In the genomic region with DNA sequence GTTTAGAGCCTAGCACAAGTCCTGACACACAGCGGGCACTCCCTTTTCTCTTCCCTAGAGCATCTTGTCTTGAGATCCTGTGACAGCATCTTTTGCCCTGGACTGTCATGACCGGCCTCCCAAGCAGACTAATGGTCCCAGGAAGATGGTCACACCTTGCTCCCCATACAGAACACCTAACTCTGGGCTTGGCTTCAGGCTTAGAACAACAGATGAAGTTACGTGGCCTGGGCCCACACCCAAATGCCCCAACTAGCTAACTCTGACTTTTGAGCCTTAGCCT, we compare ENCODE assay signal across 2 cellular contexts.
TF ChIP-seq lines count a peak whose summit lies in the region.

No MANE protein-coding gene starts in this region.

TF ChIP-seq in H1, 55 proteins besides CTCF, POLR2A, EP300 and RAD21:
- TF ChIP-seq EZH2 (IDR thresholded peaks at IDR 0.05; ENCODE audit: low read depth, low read length, severe bottlenecking), result no peak
- no peak for TF ChIP-seq EGR1 (IDR thresholded peaks at IDR 0.05; ENCODE audit: borderline replicate concordance, low read depth, low read length)

TF ChIP-seq in GM12891, 5 proteins besides CTCF, POLR2A, EP300 and RAD21:
- TF ChIP-seq SPI1 (IDR thresholded peaks at IDR 0.05; ENCODE audit: low read depth, low read length), result no peak
TF ChIP-seq in GM12891: peak in this region for 0.
